ENCODE assay signal across 1 cellular context in the genomic region with DNA sequence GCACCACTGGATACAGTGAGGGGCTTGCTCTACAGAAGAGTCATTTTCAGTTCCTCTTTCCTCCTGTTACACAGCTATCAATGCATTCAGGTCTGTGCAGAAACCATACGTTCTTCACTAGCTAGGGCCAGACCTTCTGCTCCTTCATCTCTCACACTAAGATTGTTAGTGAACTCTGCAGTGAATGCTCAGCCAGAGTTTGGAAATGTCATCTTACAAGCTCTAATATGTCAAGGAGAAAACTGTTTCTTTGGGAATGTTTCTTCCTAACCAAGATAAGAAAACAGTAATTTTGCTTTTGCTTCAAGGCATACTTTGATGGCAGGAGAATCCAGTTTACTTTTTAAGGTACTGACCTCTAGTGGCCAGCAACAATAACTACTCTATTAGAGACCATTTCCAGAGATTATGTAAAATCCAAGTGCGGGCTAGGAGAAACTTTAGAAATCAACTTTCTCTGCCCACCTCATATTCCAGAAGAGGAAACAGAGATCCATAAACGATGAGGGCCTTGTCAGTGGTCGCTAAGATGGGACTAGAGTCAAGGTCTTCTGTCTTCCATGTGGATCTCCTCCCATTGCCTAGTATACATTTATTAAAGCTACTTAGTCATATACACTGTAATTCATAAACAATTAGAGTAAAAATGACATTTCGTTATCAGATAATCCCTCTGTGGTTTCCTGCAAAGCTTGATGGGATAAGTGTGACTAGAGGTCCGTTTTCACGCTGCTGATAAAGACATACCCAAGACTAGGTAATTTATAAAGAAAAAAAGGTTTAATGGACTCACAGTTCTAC.
TF ChIP-seq lines count a peak whose summit lies in the region.

No MANE protein-coding gene starts in this region.

TF ChIP-seq in SK-N-SH treated with all-trans-retinoic acid at 6 μM for 48 hours, 23 proteins besides CTCF, POLR2A, EP300 and RAD21 (continued from another document):
- TF ChIP-seq CSDC2 (CRISPR knock-in tag; IDR thresholded peaks at IDR 0.05) = no peak
- TF ChIP-seq ZFP3 (CRISPR knock-in tag; IDR thresholded peaks at IDR 0.05) = no peak
